Comparison of ENCODE assay signal across 2 cellular contexts in the genomic region with DNA sequence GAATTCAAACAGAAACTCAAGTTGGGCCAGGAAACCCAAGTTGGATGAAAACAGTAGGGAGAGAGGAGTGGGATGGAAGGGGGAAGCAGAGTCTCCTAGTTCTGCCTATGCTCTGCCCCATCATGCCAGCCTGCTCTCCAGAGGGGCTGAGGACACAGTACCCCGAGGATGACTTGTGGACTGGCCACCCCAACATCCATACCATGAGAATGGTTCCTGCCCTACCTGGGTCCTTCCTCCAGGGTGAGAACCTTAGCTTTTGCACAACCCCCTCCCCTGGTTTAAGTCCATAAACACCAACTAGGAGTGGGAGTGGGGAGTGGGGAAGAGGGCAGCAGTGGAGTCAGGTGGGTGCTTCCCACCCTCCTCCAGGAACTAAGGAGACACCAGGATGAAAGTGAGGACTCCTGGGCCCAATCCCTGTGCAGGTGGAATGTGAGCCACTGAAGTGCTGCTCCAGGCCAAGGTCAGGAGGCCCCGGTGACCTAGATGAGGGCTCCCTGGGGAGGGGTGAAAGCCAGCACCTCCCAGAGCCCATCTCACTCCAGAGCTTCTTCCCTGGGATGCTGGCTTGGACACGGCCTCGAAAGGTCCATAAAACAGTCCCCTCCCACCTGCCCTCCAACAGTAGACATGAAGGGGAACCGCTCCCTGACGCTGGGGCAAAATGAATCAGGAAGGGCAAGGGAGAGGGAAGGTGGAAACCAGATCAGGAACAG.
A peak's percentile ranks its signal among the peaks of the same experiment; 100 is the strongest.
TF ChIP-seq lines count a peak whose summit lies in the region.

No MANE protein-coding gene starts in this region.

TF ChIP-seq in A549, 52 proteins besides CTCF, POLR2A, EP300 and RAD21 (continued from another document):
- TF ChIP-seq TFCP2L1 (CRISPR knock-in tag; IDR thresholded peaks at IDR 0.05) (no peak), SREBF2 (IDR thresholded peaks at IDR 0.05) (no peak), EHF (CRISPR knock-in tag; IDR thresholded peaks at IDR 0.05) (no peak), HDAC2 (IDR thresholded peaks at IDR 0.05) (no peak), RFX5 (IDR thresholded peaks at IDR 0.05) (no peak), EHMT2 (IDR thresholded peaks at IDR 0.05; ENCODE audit: low read depth) (no peak), HOXA7 (CRISPR knock-in tag; IDR thresholded peaks at IDR 0.05) (no peak), ZFP36 (IDR thresholded peaks at IDR 0.05; ENCODE audit: borderline replicate concordance, partially characterized antibody) (no peak), RARB (CRISPR knock-in tag; IDR thresholded peaks at IDR 0.05) (no peak), CBX2 (IDR thresholded peaks at IDR 0.05; ENCODE audit: borderline replicate concordance, low read depth) (no peak), PHF8 (IDR thresholded peaks at IDR 0.05; ENCODE audit: borderline replicate concordance, low read depth) (no peak), HEYL (CRISPR knock-in tag; IDR thresholded peaks at IDR 0.05) (no peak), RNF2 (IDR thresholded peaks at IDR 0.05; ENCODE audit: borderline replicate concordance, low read depth) (no peak)
- TF ChIP-seq, protein P1, sequence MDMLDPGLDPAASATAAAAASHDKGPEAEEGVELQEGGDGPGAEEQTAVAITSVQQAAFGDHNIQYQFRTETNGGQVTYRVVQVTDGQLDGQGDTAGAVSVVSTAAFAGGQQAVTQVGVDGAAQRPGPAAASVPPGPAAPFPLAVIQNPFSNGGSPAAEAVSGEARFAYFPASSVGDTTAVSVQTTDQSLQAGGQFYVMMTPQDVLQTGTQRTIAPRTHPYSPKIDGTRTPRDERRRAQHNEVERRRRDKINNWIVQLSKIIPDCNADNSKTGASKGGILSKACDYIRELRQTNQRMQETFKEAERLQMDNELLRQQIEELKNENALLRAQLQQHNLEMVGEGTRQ (IDR thresholded peaks at IDR 0.05): no peak
- TF ChIP-seq, protein P2, sequence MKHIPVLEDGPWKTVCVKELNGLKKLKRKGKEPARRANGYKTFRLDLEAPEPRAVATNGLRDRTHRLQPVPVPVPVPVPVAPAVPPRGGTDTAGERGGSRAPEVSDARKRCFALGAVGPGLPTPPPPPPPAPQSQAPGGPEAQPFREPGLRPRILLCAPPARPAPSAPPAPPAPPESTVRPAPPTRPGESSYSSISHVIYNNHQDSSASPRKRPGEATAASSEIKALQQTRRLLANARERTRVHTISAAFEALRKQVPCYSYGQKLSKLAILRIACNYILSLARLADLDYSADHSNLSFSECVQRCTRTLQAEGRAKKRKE (CRISPR knock-in tag; IDR thresholded peaks at IDR 0.05; ENCODE audit: low read depth): no peak
- TF ChIP-seq, protein P3, sequence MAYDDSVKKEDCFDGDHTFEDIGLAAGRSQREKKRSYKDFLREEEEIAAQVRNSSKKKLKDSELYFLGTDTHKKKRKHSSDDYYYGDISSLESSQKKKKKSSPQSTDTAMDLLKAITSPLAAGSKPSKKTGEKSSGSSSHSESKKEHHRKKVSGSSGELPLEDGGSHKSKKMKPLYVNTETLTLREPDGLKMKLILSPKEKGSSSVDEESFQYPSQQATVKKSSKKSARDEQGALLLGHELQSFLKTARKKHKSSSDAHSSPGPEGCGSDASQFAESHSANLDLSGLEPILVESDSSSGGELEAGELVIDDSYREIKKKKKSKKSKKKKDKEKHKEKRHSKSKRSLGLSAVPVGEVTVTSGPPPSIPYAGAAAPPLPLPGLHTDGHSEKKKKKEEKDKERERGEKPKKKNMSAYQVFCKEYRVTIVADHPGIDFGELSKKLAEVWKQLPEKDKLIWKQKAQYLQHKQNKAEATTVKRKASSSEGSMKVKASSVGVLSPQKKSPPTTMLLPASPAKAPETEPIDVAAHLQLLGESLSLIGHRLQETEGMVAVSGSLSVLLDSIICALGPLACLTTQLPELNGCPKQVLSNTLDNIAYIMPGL (CRISPR knock-in tag; IDR thresholded peaks at IDR 0.05; ENCODE audit: borderline replicate concordance): no peak
- TF ChIP-seq, protein P4, sequence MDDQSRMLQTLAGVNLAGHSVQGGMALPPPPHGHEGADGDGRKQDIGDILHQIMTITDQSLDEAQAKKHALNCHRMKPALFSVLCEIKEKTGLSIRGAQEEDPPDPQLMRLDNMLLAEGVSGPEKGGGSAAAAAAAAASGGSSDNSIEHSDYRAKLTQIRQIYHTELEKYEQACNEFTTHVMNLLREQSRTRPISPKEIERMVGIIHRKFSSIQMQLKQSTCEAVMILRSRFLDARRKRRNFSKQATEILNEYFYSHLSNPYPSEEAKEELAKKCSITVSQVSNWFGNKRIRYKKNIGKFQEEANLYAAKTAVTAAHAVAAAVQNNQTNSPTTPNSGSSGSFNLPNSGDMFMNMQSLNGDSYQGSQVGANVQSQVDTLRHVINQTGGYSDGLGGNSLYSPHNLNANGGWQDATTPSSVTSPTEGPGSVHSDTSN (IDR thresholded peaks at IDR 0.05): no peak
- TF ChIP-seq, protein P5, sequence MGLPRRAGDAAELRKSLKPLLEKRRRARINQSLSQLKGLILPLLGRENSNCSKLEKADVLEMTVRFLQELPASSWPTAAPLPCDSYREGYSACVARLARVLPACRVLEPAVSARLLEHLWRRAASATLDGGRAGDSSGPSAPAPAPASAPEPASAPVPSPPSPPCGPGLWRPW (IDR thresholded peaks at IDR 0.05): no peak
TF ChIP-seq in A549: peak in this region for 0.

TF ChIP-seq in HEK293, 187 proteins besides CTCF, POLR2A, EP300 and RAD21 (continued from another document):
- TF ChIP-seq ZFHX2 (tag by site-specific recombination; conservative IDR thresholded peaks at IDR 0.05) (peak; percentile 24), GLIS2 (tag by site-specific recombination; IDR thresholded peaks at IDR 0.05) (no peak), EGR2 (tag by site-specific recombination; IDR thresholded peaks at IDR 0.05; ENCODE audit: low read depth) (peak; percentile 31; the same call in 1 of the 2 replicates), ZNF350 (tag by site-specific recombination; IDR thresholded peaks at IDR 0.05) (no peak), ZNF354C (tag by site-specific recombination; IDR thresholded peaks at IDR 0.05; ENCODE audit: borderline replicate concordance, low read depth) (no peak)
